Comparison of ENCODE assay signal across 21 cellular contexts in the genomic region with DNA sequence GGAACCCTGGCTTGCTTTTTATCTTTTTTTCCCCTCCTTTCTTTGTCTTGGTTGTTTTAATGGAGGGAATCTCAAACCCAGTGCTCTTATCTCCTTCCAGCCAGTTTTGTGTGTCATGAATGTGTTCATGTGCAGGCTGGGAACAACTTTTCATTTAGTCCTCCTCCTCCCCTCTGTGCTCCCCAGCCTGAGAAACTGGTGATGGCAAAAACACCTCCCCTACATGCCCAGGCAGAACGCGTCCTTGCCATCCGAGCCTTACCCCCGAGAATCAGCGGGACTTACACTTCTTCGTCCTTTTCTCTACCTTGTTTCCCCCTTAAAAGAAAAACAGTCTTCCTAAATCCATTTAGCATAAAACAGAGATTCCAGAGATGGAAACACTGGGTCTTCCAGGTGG. TPM values are rescaled to one million over a fixed set of nuclear protein-coding genes. Genes with fewer than 3 reads are reported as not detected.
A peak's percentile ranks its signal among the peaks of the same experiment; 100 is the strongest.
DNase-seq lines count a peak whose midpoint lies in the region; ATAC-seq, FAIRE-seq and TF ChIP-seq lines count a peak whose summit lies in the region.
"Had no signal": no experiment of that assay in that cellular context is flagged by ENCODE, and none has a peak within 500 bp of the region (broad histone marks: within the 10 kb centered on the region; RNA-seq: fewer than 3 reads in every experiment).

No MANE protein-coding gene starts in this region.

- H3K4me3 Mint-ChIP-seq in astrocyte (ENCODE audit: unreplicated experiment), result peak overlapping the region; percentile 63
- H3K4me3 Mint-ChIP-seq: activated naive CD4-positive, alpha-beta T cell treated with anti-CD3 and anti-CD28 coated beads, Interleukin-2, amount 10 ng/mL, durations not matched to agents 7 days and 5 days; stimulated activated naive B cell treated with anti-CD40 and anti-IgM and Interleukin-4, amounts not matched to agents 10 μg/mL and 1 μg/mL and 100 μg/mL, for 72 hours had no signal

- CTCF ChIA-PET in HEK293 (lab: Yijun Ruan, JAX), result interaction anchor here (0.6 to 7.4 kb wide), 3 partner anchors 13 to 281 kb away, joined by 3 to 59 read pairs (median 3); a partner anchor contains a TSS

- no peak overlapping the region for H2AFZ ChIP-seq in astrocyte (ENCODE audit: low read depth, low read length)
- peak overlapping the region; percentile 79 for H2AFZ ChIP-seq in keratinocyte (ENCODE audit: control insufficient read depth, low read length)
- H2AFZ ChIP-seq in smooth muscle cell (ENCODE audit: low read depth), result peak overlapping the region; percentile 30

- no peak overlapping the region for H3K4me2 ChIP-seq in astrocyte (ENCODE audit: low read length)
- H3K4me2 ChIP-seq in keratinocyte (ENCODE audit: control insufficient read depth, extremely low read depth, insufficient read depth, low read depth, low read length), result peak overlapping the region; percentile 39
- H3K4me2 ChIP-seq in smooth muscle cell, result no peak overlapping the region

- dilution Hi-C loops in keratinocyte (cut with MboI; ENCODE audit: extremely low pct_ligation_motif_present, low sequenced_read_pairs), result no loop called here

- no peaks in the 10 kb centered on the region for H3F3A ChIP-seq in smooth muscle cell (ENCODE audit: low read depth)

- POLR2A ChIA-PET in HEK293 (lab: Yijun Ruan, JAX), result no interaction called here

- no peak for FAIRE-seq in astrocyte (lab: Jason Lieb, UNC)
- FAIRE-seq in keratinocyte (lab: Jason Lieb, UNC), result peak; percentile 81
- FAIRE-seq: endothelial cell of umbilical vein had no signal

- H3K9ac ChIP-seq in astrocyte (ENCODE audit: low read length) (no peak overlapping the region), keratinocyte (ENCODE audit: control insufficient read depth, extremely low read depth, insufficient read depth, low read length) (no peak overlapping the region), smooth muscle cell (ENCODE audit: low read depth) (no peak overlapping the region)

- H3K4me1 ChIP-seq in HEK293 (ENCODE audit: control insufficient read depth, insufficient read depth, low read length) (no peaks in the 10 kb centered on the region), astrocyte (ENCODE audit: insufficient read depth, low read length) (peaks cover 5% of the 10 kb centered on the region), keratinocyte (ENCODE audit: control insufficient read depth, extremely low read depth, insufficient read depth, low read length) (peaks cover 22% of the 10 kb centered on the region), smooth muscle cell (ENCODE audit: low read depth) (peaks cover 14% of the 10 kb centered on the region), testis (peaks cover 16% of the 10 kb centered on the region)
- H3K4me1 ChIP-seq: colonic mucosa had no signal

- H3K36me3 Mint-ChIP-seq in astrocyte (ENCODE audit: low read depth, unreplicated experiment), result no peaks in the 10 kb centered on the region
- H3K36me3 Mint-ChIP-seq: activated naive CD4-positive, alpha-beta T cell treated with anti-CD3 and anti-CD28 coated beads, Interleukin-2, amount 10 ng/mL, durations not matched to agents 7 days and 5 days; stimulated activated naive B cell treated with anti-CD40 and anti-IgM and Interleukin-4, amounts not matched to agents 10 μg/mL and 1 μg/mL and 100 μg/mL, for 72 hours had no signal

- H3K27ac Mint-ChIP-seq in astrocyte (ENCODE audit: unreplicated experiment), result no peak overlapping the region
- H3K27ac Mint-ChIP-seq: activated naive CD4-positive, alpha-beta T cell treated with anti-CD3 and anti-CD28 coated beads, Interleukin-2, amount 10 ng/mL, durations not matched to agents 7 days and 5 days; stimulated activated naive B cell treated with anti-CD40 and anti-IgM and Interleukin-4, amounts not matched to agents 10 μg/mL and 1 μg/mL and 100 μg/mL, for 72 hours had no signal

- TF ChIP-seq CTCF in HEK293 (tag by site-specific recombination; IDR thresholded peaks at IDR 0.05), result no peak
- no peak for TF ChIP-seq CTCF in astrocyte (IDR thresholded peaks at IDR 0.05; ENCODE audit: insufficient read depth, low read depth, low read length)
- no peak for TF ChIP-seq CTCF in keratinocyte (optimal IDR thresholded peaks at IDR 0.05 in 1 of 3, IDR thresholded peaks at IDR 0.05 in 1 of 3, conservative IDR thresholded peaks at IDR 0.05 in 1 of 3; ENCODE audit: extremely low read depth in 1 of 3, insufficient read depth in 2 of 3, low read length in 3 of 3)
- TF ChIP-seq CTCF in smooth muscle cell (IDR thresholded peaks at IDR 0.05; ENCODE audit: borderline replicate concordance, insufficient read depth, poor library complexity, severe bottlenecking), result no peak
- no peak for TF ChIP-seq CTCF in testis (IDR thresholded peaks at IDR 0.05)

- TF ChIP-seq POLR2A in testis (IDR thresholded peaks at IDR 0.05), result no peak

- no peak overlapping the region for H3K27ac ChIP-seq in HEK293 (ENCODE audit: extremely low read depth, low read depth, low read length)
- H3K27ac ChIP-seq in astrocyte (ENCODE audit: low read depth, low read length), result no peak overlapping the region
- H3K27ac ChIP-seq in keratinocyte (ENCODE audit: control insufficient read depth, insufficient read depth, low read length), result no peak overlapping the region
- no peak overlapping the region for H3K27ac ChIP-seq in smooth muscle cell (ENCODE audit: low read depth)
- H3K27ac ChIP-seq in testis, result peak overlapping the region in 1 of 2 donors; percentile 48
- H3K27ac ChIP-seq: colonic mucosa, neutrophil, tibial artery had no signal

- no peaks in the 10 kb centered on the region for H3K9me1 ChIP-seq in keratinocyte (ENCODE audit: control insufficient read depth, extremely low read depth, insufficient read depth, low read length)

- ATAC-seq in GM18517 (IDR thresholded peaks at IDR 0.05; ENCODE audit: unreplicated experiment), result no peak
- ATAC-seq: stimulated activated naive B cell treated with anti-CD40 and anti-IgM and Interleukin-4, amounts not matched to agents 10 μg/mL and 1 μg/mL and 100 μg/mL, for 72 hours had no signal

- DNase-seq in astrocyte (ENCODE audit: low read depth) (no peak), keratinocyte (ENCODE audit: low read depth, low spot score) (no peak), smooth muscle cell (lab: John Stamatoyannopoulos, UW; ENCODE audit: unreplicated experiment) (no peak), cortex of kidney (lab: John Stamatoyannopoulos, UW) (no peak), testis (no peak)
- DNase-seq: activated CD4-positive, alpha-beta T cell treated with anti-CD3 and anti-CD28 coated beads, Interleukin-2, amount 50 U/mL, for 48 hours; activated naive CD4-positive, alpha-beta T cell treated with anti-CD3 and anti-CD28 coated beads, Interleukin-2, amount 10 ng/mL, durations not matched to agents 7 days and 5 days; colonic mucosa; COR-L47; GOT3; NCI-H1436 treated with DMSO at 0.1 percent for 48 hours; NCI-H69; stimulated activated naive B cell treated with anti-CD40 and anti-IgM and Interleukin-4, amounts not matched to agents 10 μg/mL and 1 μg/mL and 100 μg/mL, for 72 hours had no signal

- H4K20me1 ChIP-seq in astrocyte (ENCODE audit: insufficient read depth, low read length) (no peaks in the 10 kb centered on the region), keratinocyte (ENCODE audit: control insufficient read depth, extremely low read depth, insufficient read depth, low read length) (no peaks in the 10 kb centered on the region), smooth muscle cell (ENCODE audit: low read depth) (no peaks in the 10 kb centered on the region)

- H3K36me3 ChIP-seq in HEK293 (ENCODE audit: control insufficient read depth in 2 of 2, insufficient read depth in 1 of 2, low read length in 2 of 2), result no peaks in the 10 kb centered on the region
- no peaks in the 10 kb centered on the region for H3K36me3 ChIP-seq in astrocyte (ENCODE audit: insufficient read depth, low read length)
- H3K36me3 ChIP-seq in keratinocyte (ENCODE audit: control insufficient read depth in 2 of 2, extremely low read depth in 1 of 2, insufficient read depth in 2 of 2, low read length in 2 of 2), result no peaks in the 10 kb centered on the region
- H3K36me3 ChIP-seq in smooth muscle cell (ENCODE audit: low read depth), result no peaks in the 10 kb centered on the region
- H3K36me3 ChIP-seq in testis (ENCODE audit: low read depth, missing control alignments), result no peaks in the 10 kb centered on the region
- H3K36me3 ChIP-seq: colonic mucosa, neutrophil, tibial artery had no signal

- peaks cover 3% of the 10 kb centered on the region for H3K27me3 ChIP-seq in astrocyte (ENCODE audit: insufficient read depth, low read length)
- H3K27me3 ChIP-seq in keratinocyte (ENCODE audit: control insufficient read depth, extremely low read depth, insufficient read depth, low read length), result no peaks in the 10 kb centered on the region
- no peaks in the 10 kb centered on the region for H3K27me3 ChIP-seq in smooth muscle cell (ENCODE audit: low read depth)
- H3K27me3 ChIP-seq in testis, result no peaks in the 10 kb centered on the region
- H3K27me3 ChIP-seq: colonic mucosa, tibial artery had no signal

- intact Hi-C loops in testis (cut with DNase I; ENCODE audit: low total_unique reads), result no loop called here

- H3K27me3 Mint-ChIP-seq in astrocyte (ENCODE audit: low read depth, unreplicated experiment), result peaks cover 27% of the 10 kb centered on the region

- H3K9me3 ChIP-seq in HEK293 (ENCODE audit: control insufficient read depth, insufficient read depth, low read depth, low read length) (no peaks in the 10 kb centered on the region), astrocyte (ENCODE audit: insufficient read depth, low read depth, low read length) (no peaks in the 10 kb centered on the region), keratinocyte (ENCODE audit: control insufficient read depth, low read depth, low read length) (no peaks in the 10 kb centered on the region), smooth muscle cell (replicated peaks; ENCODE audit: low read depth) (no peaks in the 10 kb centered on the region), testis (no peaks in the 10 kb centered on the region)
- H3K9me3 ChIP-seq: colonic mucosa, neutrophil, tibial artery had no signal

- H3K4me3 ChIP-seq in HEK293 (ENCODE audit: low read depth, low read length) (no peak overlapping the region), astrocyte (ENCODE audit: insufficient read depth, low read depth, low read length) (no peak overlapping the region), keratinocyte (ENCODE audit: control insufficient read depth in 2 of 3, extremely low read depth in 1 of 3, insufficient read depth in 2 of 3, low read depth in 1 of 3, low read length in 3 of 3) (peak overlapping the region in 1 of 3 experiments; percentile 11), smooth muscle cell (no peak overlapping the region), testis (no peak overlapping the region)
- H3K4me3 ChIP-seq: colonic mucosa, tibial artery had no signal

- 90% methylated on average over 6 of the region's 6 CpGs for WGBS in smooth muscle cell (ENCODE audit: low lambda C conversion rate)
- WGBS in testis, 2 donors, result 79 to 90% methylated on average over 6 of the region's 6 CpGs

- H3K4me1 Mint-ChIP-seq in astrocyte (ENCODE audit: low read depth, unreplicated experiment), result peaks cover 5% of the 10 kb centered on the region
- H3K4me1 Mint-ChIP-seq: stimulated activated naive B cell treated with anti-CD40 and anti-IgM and Interleukin-4, amounts not matched to agents 10 μg/mL and 1 μg/mL and 100 μg/mL, for 72 hours had no signal

- H3K79me2 ChIP-seq in astrocyte (ENCODE audit: insufficient read depth, low read length) (no peaks in the 10 kb centered on the region), keratinocyte (ENCODE audit: control insufficient read depth, insufficient read depth, low read length) (no peaks in the 10 kb centered on the region), smooth muscle cell (ENCODE audit: low read depth) (no peaks in the 10 kb centered on the region)

- no peaks in the 10 kb centered on the region for H3K9me3 Mint-ChIP-seq in astrocyte (ENCODE audit: unreplicated experiment)
- H3K9me3 Mint-ChIP-seq: activated naive CD4-positive, alpha-beta T cell treated with anti-CD3 and anti-CD28 coated beads, Interleukin-2, amount 10 ng/mL, durations not matched to agents 7 days and 5 days; stimulated activated naive B cell treated with anti-CD40 and anti-IgM and Interleukin-4, amounts not matched to agents 10 μg/mL and 1 μg/mL and 100 μg/mL, for 72 hours had no signal

RNA-seq across cellular contexts. Expression of a gene that starts 10.8 kb away (rescaled TPM):
- total RNA-seq in astrocyte, result 0.09 and 0.26 TPM in 2 replicates
- polyA plus RNA-seq in keratinocyte, result 0.03 to 0.14 TPM (median 0.07 TPM) in 3 replicates
- polyA plus RNA-seq in keratinocyte (2011; ENCODE audit: low read depth), result 0.07 TPM
- 0.01 and 0.05 TPM in 2 replicates for polyA plus RNA-seq in keratinocyte (2011; cell fraction: cytosol; rRNA removed)
- 0.05 and 0.07 TPM in 2 replicates for polyA plus RNA-seq in keratinocyte (2011; cell fraction: nucleus; rRNA removed)
- polyA plus RNA-seq in keratinocyte (2012; ENCODE audit: low replicate concordance), result 0.07 and 0.10 TPM in 2 replicates
- 0.03 TPM in 1 of 3 replicates, not detected in the others for polyA minus RNA-seq in keratinocyte
- polyA minus RNA-seq in keratinocyte (2011; cell fraction: cytosol; rRNA and poly(A)+ RNA removed), result not detected
- 0.23 TPM in 1 of 2 replicates, not detected in the other for polyA minus RNA-seq in keratinocyte (2011; cell fraction: nucleus; rRNA and poly(A)+ RNA removed)
- total RNA-seq in smooth muscle cell, result 0.09 and 0.31 TPM in 2 replicates
- polyA plus RNA-seq in smooth muscle cell, result 0.09 TPM in 1 of 2 replicates, not detected in the other
- total RNA-seq in testis, result 1 to 10 TPM; 1.7 to 2.1 TPM
- 3.1 TPM for polyA plus RNA-seq in testis (ENCODE audit: insufficient read depth, low read depth, low replicate concordance)
- total RNA-seq: T-helper 1 cell treated with Interleukin-12 subunit alpha and Interleukin-12 subunit beta and Interleukin-4 antibody, amounts not matched to agents 30 ng/mL and 1 ng/mL, for 36 hours had no signal

RNA-seq across cellular contexts. Expression of a gene that starts 19.8 kb away (rescaled TPM):
- total RNA-seq in astrocyte (5.4 and 12.4 TPM in 2 replicates), smooth muscle cell (4.2 and 5.9 TPM in 2 replicates), testis (10 to 100 TPM; 11.3 to 23.2 TPM)
- polyA plus RNA-seq in keratinocyte (0.22 to 0.35 TPM (median 0.33 TPM) in 3 replicates), smooth muscle cell (5.1 and 7.8 TPM in 2 replicates), testis (ENCODE audit: insufficient read depth, low read depth, low replicate concordance) (91.7 TPM)
- not detected for polyA plus RNA-seq in keratinocyte (2011; ENCODE audit: low read depth)
- polyA plus RNA-seq in keratinocyte (2011; cell fraction: cytosol; rRNA removed), result 0.17 TPM in 1 of 2 replicates, not detected in the other
- polyA plus RNA-seq in keratinocyte (2011; cell fraction: nucleus; rRNA removed), result 0.20 and 0.32 TPM in 2 replicates
- polyA plus RNA-seq in keratinocyte (2012; ENCODE audit: low replicate concordance), result not detected in 2 replicates
- not detected in 3 replicates for polyA minus RNA-seq in keratinocyte
- polyA minus RNA-seq in keratinocyte (2011; cell fraction: cytosol; rRNA and poly(A)+ RNA removed), result not detected
- polyA minus RNA-seq in keratinocyte (2011; cell fraction: nucleus; rRNA and poly(A)+ RNA removed), result not detected in 2 replicates
- total RNA-seq: Daoy, endothelial cell of umbilical vein, M059J had no signal

RNA-seq across cellular contexts. Expression of a gene that starts 21.3 kb away (rescaled TPM):
- total RNA-seq in astrocyte, result 118 TPM in 2 replicates
- polyA plus RNA-seq in keratinocyte, result 48.1 to 65.6 TPM (median 48.4 TPM) in 3 replicates
- polyA plus RNA-seq in keratinocyte (2011; ENCODE audit: low read depth), result 10.3 TPM
- 23.3 and 30.8 TPM in 2 replicates for polyA plus RNA-seq in keratinocyte (2011; cell fraction: cytosol; rRNA removed)
- polyA plus RNA-seq in keratinocyte (2011; cell fraction: nucleus; rRNA removed), result 252 and 295 TPM in 2 replicates
- polyA plus RNA-seq in keratinocyte (2012; ENCODE audit: low replicate concordance), result 29.3 and 43.1 TPM in 2 replicates
- polyA minus RNA-seq in keratinocyte, result 70.4 to 85.5 TPM (median 83.1 TPM) in 3 replicates
- 45.3 TPM for polyA minus RNA-seq in keratinocyte (2011; cell fraction: cytosol; rRNA and poly(A)+ RNA removed)
- 94.5 and 120 TPM in 2 replicates for polyA minus RNA-seq in keratinocyte (2011; cell fraction: nucleus; rRNA and poly(A)+ RNA removed)
- total RNA-seq in smooth muscle cell, result 55.2 and 56.1 TPM in 2 replicates
- polyA plus RNA-seq in smooth muscle cell, result 46.7 and 47.3 TPM in 2 replicates
- 100 to 1,000 TPM; 315 to 327 TPM for total RNA-seq in testis
- polyA plus RNA-seq in testis (ENCODE audit: insufficient read depth, low read depth, low replicate concordance), result 166 TPM

RNA-seq across cellular contexts. Expression of a gene that starts 23.6 kb away (rescaled TPM):
- total RNA-seq in astrocyte, result 3.9 and 4.8 TPM in 2 replicates
- polyA plus RNA-seq in keratinocyte, result 9.3 to 10.3 TPM (median 9.3 TPM) in 3 replicates
- polyA plus RNA-seq in keratinocyte (2011; ENCODE audit: low read depth), result 8.4 TPM
- 6.9 and 7.8 TPM in 2 replicates for polyA plus RNA-seq in keratinocyte (2011; cell fraction: cytosol; rRNA removed)
- polyA plus RNA-seq in keratinocyte (2011; cell fraction: nucleus; rRNA removed), result 19.7 and 21.2 TPM in 2 replicates
- polyA plus RNA-seq in keratinocyte (2012; ENCODE audit: low replicate concordance), result 5.4 and 6.1 TPM in 2 replicates
- 1.9 to 9.8 TPM (median 8.3 TPM) in 3 replicates for polyA minus RNA-seq in keratinocyte
- polyA minus RNA-seq in keratinocyte (2011; cell fraction: cytosol; rRNA and poly(A)+ RNA removed), result 7.9 TPM
- 4.6 and 7.3 TPM in 2 replicates for polyA minus RNA-seq in keratinocyte (2011; cell fraction: nucleus; rRNA and poly(A)+ RNA removed)
- 0.90 and 7.1 TPM in 2 replicates for total RNA-seq in smooth muscle cell
- 3.6 and 5.2 TPM in 2 replicates for polyA plus RNA-seq in smooth muscle cell
- 1,000 to 10,000 TPM in 1 of 2 donors, 100 to 1,000 TPM in 1; 772 to 1,782 TPM for total RNA-seq in testis
- 3,007 TPM for polyA plus RNA-seq in testis (ENCODE audit: insufficient read depth, low read depth, low replicate concordance)

RNA-seq across cellular contexts. Expression of a gene that starts 24.3 kb away (rescaled TPM):
- total RNA-seq in astrocyte (70.6 and 74.0 TPM in 2 replicates), smooth muscle cell (39.2 and 40.0 TPM in 2 replicates), testis (100 to 1,000 TPM; 167 to 201 TPM)
- polyA plus RNA-seq in keratinocyte (97.8 to 119 TPM (median 100 TPM) in 3 replicates), smooth muscle cell (44.9 and 56.3 TPM in 2 replicates), testis (ENCODE audit: insufficient read depth, low read depth, low replicate concordance) (231 TPM)
- 25.5 TPM for polyA plus RNA-seq in keratinocyte (2011; ENCODE audit: low read depth)
- 79.5 and 100 TPM in 2 replicates for polyA plus RNA-seq in keratinocyte (2011; cell fraction: cytosol; rRNA removed)
- 203 and 211 TPM in 2 replicates for polyA plus RNA-seq in keratinocyte (2011; cell fraction: nucleus; rRNA removed)
- 60.8 and 101 TPM in 2 replicates for polyA plus RNA-seq in keratinocyte (2012; ENCODE audit: low replicate concordance)
- polyA minus RNA-seq in keratinocyte, result 131 to 185 TPM (median 135 TPM) in 3 replicates
- polyA minus RNA-seq in keratinocyte (2011; cell fraction: cytosol; rRNA and poly(A)+ RNA removed), result 138 TPM
- polyA minus RNA-seq in keratinocyte (2011; cell fraction: nucleus; rRNA and poly(A)+ RNA removed), result 84.5 and 90.7 TPM in 2 replicates
